ENCODE assay signal across 20 cellular contexts in genomic region chr10:53430127-53430891, GRCh38.
"Had no signal": no experiment of that assay in that cellular context is flagged by ENCODE, and none has a peak within 500 bp of the region (broad histone marks: within the 10 kb centered on the region; RNA-seq: fewer than 3 reads in every experiment).

No MANE protein-coding gene starts in this region.

- DNase-seq: activated CD4-positive, alpha-beta T cell treated with anti-CD3 and anti-CD28 coated beads, Interleukin-2, amount 10 ng/mL, durations not matched to agents 24 days and 14 days; activated CD4-positive, CD25-positive, alpha-beta regulatory T cell; activated CD8-positive, alpha-beta T cell treated with anti-CD3 and anti-CD28 coated beads for 36 hours; activated effector memory CD4-positive, alpha-beta T cell treated with Interleukin-2 at 50 U/mL for 16 hours; activated naive CD4-positive, alpha-beta T cell treated with anti-CD3 and anti-CD28 coated beads, Interleukin-2, amount 10 ng/mL, durations not matched to agents 7 days and 5 days; activated naive CD8-positive, alpha-beta T cell treated with anti-CD3 and anti-CD28 coated beads, Interleukin-2, amount 50 U/mL, for 24 hours; activated T-cell treated with anti-CD3 and anti-CD28 coated beads, Interleukin-2, amount 50 U/mL, for 24 hours; anterior cingulate cortex; brain microvascular endothelial cell; central memory CD4-positive, alpha-beta T cell; dorsolateral prefrontal cortex; left ventricle myocardium superior; mucosa of descending colon; naive B cell; right lobe of liver; small intestine; stimulated activated CD4-positive, alpha-beta T cell treated with anti-CD3 and anti-CD28 coated beads, Interleukin-4, amount 100 ng/mL, for 1 hour; upper lobe of left lung had no signal

- FAIRE-seq: small intestine had no signal

- H3K4me1 ChIP-seq: upper lobe of left lung had no signal

- ATAC-seq: activated CD8-positive, alpha-beta T cell treated with anti-CD3 and anti-CD28 coated beads for 36 hours; activated naive CD8-positive, alpha-beta T cell treated with anti-CD3 and anti-CD28 coated beads, Interleukin-2, amount 50 U/mL, for 24 hours; left ventricle myocardium superior; mucosa of descending colon; right lobe of liver; stimulated activated memory B cell treated with anti-CD40 and anti-IgM and Interleukin-4, amounts not matched to agents 10 μg/mL and 1 μg/mL and 100 μg/mL, for 72 hours had no signal

- H3K36me3 ChIP-seq: brain microvascular endothelial cell, right lobe of liver, thoracic aorta, upper lobe of left lung had no signal

- H3K9me3 ChIP-seq: mucosa of descending colon, right lobe of liver, thoracic aorta, upper lobe of left lung had no signal

- H3K27me3 ChIP-seq: brain microvascular endothelial cell, right lobe of liver, upper lobe of left lung had no signal

- H3K27ac ChIP-seq: brain microvascular endothelial cell, dorsolateral prefrontal cortex, right lobe of liver, thoracic aorta, upper lobe of left lung had no signal

- H3K4me3 ChIP-seq: mucosa of descending colon, right lobe of liver, thoracic aorta, upper lobe of left lung had no signal
